In genomic region chr7:102464577-102465280, GRCh38 we compare ENCODE assay signal across 1 cellular context.
TF ChIP-seq lines count a peak whose summit lies in the region.

TSS of gene ALKBH4 (minus strand) at chr7:102464863. CDS start at chr7:102464836, 27 bp downstream.
TSS of gene LRWD1 (plus strand) at chr7:102464984. CDS start at chr7:102465081, 97 bp downstream.

TF ChIP-seq in K562, 482 proteins besides CTCF, POLR2A, EP300 and RAD21 (continued from another document and continues in another):
- TF ChIP-seq ZFP91 (CRISPR knock-in tag; IDR thresholded peaks at IDR 0.05): no peak
- peak; percentile 67; the same call in 1 of the 2 replicates for TF ChIP-seq KAT7 (CRISPR knock-in tag; IDR thresholded peaks at IDR 0.05; ENCODE audit: borderline replicate concordance)
- no peak for TF ChIP-seq NFIX (CRISPR knock-in tag; IDR thresholded peaks at IDR 0.05; ENCODE audit: low read depth)
- TF ChIP-seq SLC30A9 (CRISPR knock-in tag; IDR thresholded peaks at IDR 0.05): no peak
- TF ChIP-seq ZNF41 (CRISPR knock-in tag; conservative IDR thresholded peaks at IDR 0.05): no peak
- TF ChIP-seq RBM22 (IDR thresholded peaks at IDR 0.05; ENCODE audit: low read depth, low read length, poor library complexity, severe bottlenecking): peak; percentile 41
- no peak; the same call in 1 of the 2 replicates for TF ChIP-seq ZHX1 (conservative IDR thresholded peaks at IDR 0.05; ENCODE audit: low read length)
- TF ChIP-seq TEAD4 (IDR thresholded peaks at IDR 0.05; ENCODE audit: low read length): no peak
- TF ChIP-seq TEAD4 (CRISPR knock-in tag; IDR thresholded peaks at IDR 0.05; ENCODE audit: borderline replicate concordance): no peak
- TF ChIP-seq ATF1 (CRISPR knock-in tag; IDR thresholded peaks at IDR 0.05): no peak
- peak; percentile 79 for TF ChIP-seq ATF1 (tag; IDR thresholded peaks at IDR 0.05)
- TF ChIP-seq HMGN3 (IDR thresholded peaks at IDR 0.05; ENCODE audit: borderline replicate concordance, extremely low read depth, insufficient read length, low read depth, low read length): peak; percentile 92
- TF ChIP-seq TRIM24 (IDR thresholded peaks at IDR 0.05): no peak
- no peak for TF ChIP-seq THRB (CRISPR knock-in tag; conservative IDR thresholded peaks at IDR 0.05)
- TF ChIP-seq CHCHD3 (CRISPR knock-in tag; IDR thresholded peaks at IDR 0.05): 0 out of 2 replicates have a peak, but pooled peaks have one; percentile 59
- no peak for TF ChIP-seq ZBTB12 (CRISPR knock-in tag; IDR thresholded peaks at IDR 0.05)
- no peak for TF ChIP-seq MECOM (CRISPR knock-in tag; IDR thresholded peaks at IDR 0.05)
- peak; percentile 77; the same call in 1 of the 2 replicates for TF ChIP-seq FOXP1 (CRISPR knock-in tag; IDR thresholded peaks at IDR 0.05)
- TF ChIP-seq NR2F6 (CRISPR knock-in tag; IDR thresholded peaks at IDR 0.05): 0 out of 2 replicates have a peak, but pooled peaks have one; percentile 18
- TF ChIP-seq CREM (IDR thresholded peaks at IDR 0.05; ENCODE audit: low read depth): peak; percentile 78
- TF ChIP-seq REST (CRISPR knock-in tag; IDR thresholded peaks at IDR 0.05; ENCODE audit: low read depth): peak; percentile 35; the same call in 1 of the 2 replicates
- peak; percentile 88 for TF ChIP-seq SIN3B (IDR thresholded peaks at IDR 0.05; ENCODE audit: low read depth)
- no peak for TF ChIP-seq PHTF2 (CRISPR knock-in tag; IDR thresholded peaks at IDR 0.05)
- peak; percentile 96 for TF ChIP-seq GATAD2B (IDR thresholded peaks at IDR 0.05; ENCODE audit: borderline replicate concordance)
- no peak for TF ChIP-seq HMG20B (CRISPR knock-in tag; IDR thresholded peaks at IDR 0.05)
- TF ChIP-seq ZNF174 (CRISPR knock-in tag; IDR thresholded peaks at IDR 0.05): no peak
- TF ChIP-seq ZBTB1 (CRISPR knock-in tag; IDR thresholded peaks at IDR 0.05; ENCODE audit: borderline replicate concordance, low read depth): peak; percentile 9; the same call in 1 of the 2 replicates
- TF ChIP-seq SOX6 (IDR thresholded peaks at IDR 0.05): peak; percentile 27; the same call in 1 of the 2 replicates
- 0 out of 2 replicates have a peak, but pooled peaks have one; percentile 56 for TF ChIP-seq NCOA6 (IDR thresholded peaks at IDR 0.05)
- no peak for TF ChIP-seq DMBX1 (CRISPR knock-in tag; IDR thresholded peaks at IDR 0.05; ENCODE audit: borderline replicate concordance)
- no peak for TF ChIP-seq ZNF354B (CRISPR knock-in tag; IDR thresholded peaks at IDR 0.05)
- no peak for TF ChIP-seq RBM15 (IDR thresholded peaks at IDR 0.05; ENCODE audit: insufficient read depth, low read length)
- TF ChIP-seq E2F5 (CRISPR knock-in tag; IDR thresholded peaks at IDR 0.05): peak; percentile 57; the same call in 1 of the 2 replicates
- no peak for TF ChIP-seq COPS2 (conservative IDR thresholded peaks at IDR 0.05)
- TF ChIP-seq ZNF830 (CRISPR knock-in tag; IDR thresholded peaks at IDR 0.05): no peak
- peak; percentile 96 for TF ChIP-seq MAX (CRISPR knock-in tag; IDR thresholded peaks at IDR 0.05)
- TF ChIP-seq FOXJ3 (CRISPR knock-in tag; IDR thresholded peaks at IDR 0.05): no peak
- 0 out of 2 replicates have a peak, but pooled peaks have one; percentile 66 for TF ChIP-seq STAT6 (CRISPR knock-in tag; IDR thresholded peaks at IDR 0.05)
- TF ChIP-seq CBFB (CRISPR knock-in tag; IDR thresholded peaks at IDR 0.05): peak; percentile 84
- TF ChIP-seq FOSL1 (tag; conservative IDR thresholded peaks at IDR 0.05): 0 out of 2 replicates have a peak, but pooled peaks have one; percentile 18
- no peak for TF ChIP-seq CREB5 (CRISPR knock-in tag; IDR thresholded peaks at IDR 0.05)
- TF ChIP-seq DEAF1 (CRISPR knock-in tag; IDR thresholded peaks at IDR 0.05): no peak
- peak; percentile 95 for TF ChIP-seq E2F1 (CRISPR knock-in tag; IDR thresholded peaks at IDR 0.05)
